Comparison of ENCODE assay signal across 7 cellular contexts in the genomic region with DNA sequence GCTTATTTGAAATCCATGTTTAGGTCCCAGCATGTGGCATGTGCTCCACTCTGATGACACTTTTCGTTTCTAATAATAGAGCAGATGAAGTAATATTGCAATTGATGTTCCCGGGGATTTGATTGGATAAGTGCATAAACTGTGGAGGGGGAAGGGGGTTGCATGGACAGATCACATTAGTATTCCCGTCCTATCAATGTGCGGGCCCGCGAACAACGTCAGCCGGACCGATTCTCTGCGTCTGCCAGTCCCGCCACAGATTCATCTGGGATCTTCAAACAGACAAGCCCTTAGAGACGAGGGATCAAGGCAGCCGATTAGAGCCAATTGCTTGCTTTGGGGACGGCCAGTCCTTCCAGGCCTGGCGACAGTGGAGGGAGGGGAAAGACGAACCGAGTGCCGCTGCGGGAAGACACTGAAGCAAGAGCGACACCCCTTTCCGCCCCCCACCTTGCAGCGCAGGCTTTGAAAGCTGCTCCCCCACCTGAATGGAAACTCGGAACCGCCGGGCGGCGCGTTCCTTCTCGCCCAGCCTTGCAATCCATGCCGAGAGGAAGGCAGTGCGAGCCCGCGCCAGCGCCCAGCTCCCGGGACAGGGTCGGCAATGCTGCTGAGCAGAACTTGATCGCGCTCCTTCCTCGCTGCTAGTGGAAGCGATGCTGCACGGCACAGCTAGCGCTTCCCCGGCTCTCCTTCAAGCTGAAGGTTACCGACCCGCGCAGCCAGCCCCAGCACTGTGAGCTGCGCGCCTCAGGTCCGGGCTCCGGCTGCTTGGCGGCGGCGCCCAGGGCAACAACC. TPM values are rescaled to one million over a fixed set of nuclear protein-coding genes. Genes with fewer than 3 reads are reported as not detected.
DNase-seq lines count a peak whose midpoint lies in the region; ATAC-seq and TF ChIP-seq lines count a peak whose summit lies in the region.

A gene (plus strand): TSS at position 247 of the 798 bp plus-strand sequence. CDS start 610 bp downstream, outside the sequence.

- no peaks in the 10 kb centered on the region for H3K9me3 Mint-ChIP-seq in effector memory CD8-positive, alpha-beta T cell
- peaks cover 0 to 13% (median 0%) of the 10 kb centered on the region in 9 donors for H3K9me3 Mint-ChIP-seq in naive thymus-derived CD8-positive, alpha-beta T cell

- H3K27ac Mint-ChIP-seq in effector memory CD8-positive, alpha-beta T cell, result no peak within 1 kb of the TSS
- H3K27ac Mint-ChIP-seq in naive thymus-derived CD8-positive, alpha-beta T cell, result peak within 1 kb of the TSS in 1 of 10 donors; percentile 52

- no peaks in the 10 kb centered on the region for H3K27me3 ChIP-seq in lung (ENCODE audit: control insufficient read depth, insufficient read depth)
- no peaks in the 10 kb centered on the region for H3K27me3 ChIP-seq in tibial nerve

- H3K4me3 Mint-ChIP-seq in effector memory CD8-positive, alpha-beta T cell, result peak within 1 kb of the TSS in 1 of 2 donors; percentile 40
- H3K4me3 Mint-ChIP-seq in naive thymus-derived CD8-positive, alpha-beta T cell, result peak within 1 kb of the TSS in 4 of 10 donors; percentile 14 to 50 (median 28)

- TF ChIP-seq CTCF in lung (IDR thresholded peaks at IDR 0.05; ENCODE audit: control extremely low read depth, extremely low read depth), result no peak
- TF ChIP-seq CTCF in tibial nerve (IDR thresholded peaks at IDR 0.05), result no peak

- TF ChIP-seq EP300 in tibial nerve (IDR thresholded peaks at IDR 0.05), result no peak

- H3K4me3 ChIP-seq in lung (peak within 1 kb of the TSS; percentile 52), tibial nerve (peak within 1 kb of the TSS; percentile 21 to 46 (median 32))

- 3% methylated on average over 53 of the region's 53 CpGs for WGBS in lung, 2 donors
- WGBS in tibial nerve, 2 donors, result 1 to 5% methylated on average over 19 to 31 of the region's 53 CpGs

- POLR2A ChIA-PET in naive thymus-derived CD8-positive, alpha-beta T cell (lab: Charles Lee), result no interaction called here

- H3K4me1 ChIP-seq in lung (ENCODE audit: control insufficient read depth in 2 of 2, insufficient read depth in 2 of 2, low read length in 2 of 2), result peaks cover 0 to 6% of the 10 kb centered on the region in 2 donors
- H3K4me1 ChIP-seq in tibial nerve, result peaks cover 0 to 18% (median 4%) of the 10 kb centered on the region in 4 donors

- TF ChIP-seq POLR2A in tibial nerve (IDR thresholded peaks at IDR 0.05), result no peak

- H3K36me3 Mint-ChIP-seq in effector memory CD8-positive, alpha-beta T cell (ENCODE audit: insufficient read depth), result no peaks in the 10 kb centered on the region
- H3K36me3 Mint-ChIP-seq in naive thymus-derived CD8-positive, alpha-beta T cell, result peaks cover 0 to 6% (median 0%) of the 10 kb centered on the region in 3 donors

- peaks cover 27 to 38% of the 10 kb centered on the region in 2 donors for H3K27me3 Mint-ChIP-seq in effector memory CD8-positive, alpha-beta T cell
- peaks cover 26 to 40% (median 34%) of the 10 kb centered on the region in 5 donors for H3K27me3 Mint-ChIP-seq in naive thymus-derived CD8-positive, alpha-beta T cell

- DNase-seq in NCI-H345 treated with DMSO at 0.1 percent for 48 hours (lab: John Stamatoyannopoulos, UW; ENCODE audit: unreplicated experiment) (peak; percentile 28), lung (ENCODE audit: low spot score) (no peak), tibial nerve (ENCODE audit: low spot score in 2 of 2) (no peak)
- no peak for DNase-seq in effector memory CD8-positive, alpha-beta T cell
- DNase-seq in naive thymus-derived CD8-positive, alpha-beta T cell, result no peak

- H3K27ac ChIP-seq in lung (ENCODE audit: low read depth in 1 of 2, low read length in 1 of 2), result no peak within 1 kb of the TSS
- H3K27ac ChIP-seq in tibial nerve, result no peak within 1 kb of the TSS

- no peaks in the 10 kb centered on the region for H3K4me1 Mint-ChIP-seq in effector memory CD8-positive, alpha-beta T cell (ENCODE audit: low read depth in 2 of 2)
- peaks cover 2 to 8% (median 5%) of the 10 kb centered on the region in 4 donors for H3K4me1 Mint-ChIP-seq in naive thymus-derived CD8-positive, alpha-beta T cell

- H3K36me3 ChIP-seq in lung (ENCODE audit: control insufficient read depth in 2 of 2, insufficient read depth in 2 of 2, low read length in 2 of 2) (no peaks in the 10 kb centered on the region), tibial nerve (no peaks in the 10 kb centered on the region)

- peaks cover 0 to 2% of the 10 kb centered on the region in 2 donors for H3K9me3 ChIP-seq in lung (ENCODE audit: control insufficient read depth in 2 of 2, insufficient read depth in 1 of 2, low read length in 1 of 2)
- no peaks in the 10 kb centered on the region for H3K9me3 ChIP-seq in tibial nerve

- ATAC-seq in GM21367 (IDR thresholded peaks at IDR 0.05; ENCODE audit: unreplicated experiment), result peak; percentile 43
- peak; percentile 31 for ATAC-seq in effector memory CD8-positive, alpha-beta T cell (replicated peaks)
- peak; percentile 73 for ATAC-seq in lung (ENCODE audit: insufficient read depth, low FRiP score)
- no peak for ATAC-seq in naive thymus-derived CD8-positive, alpha-beta T cell
- no peak for ATAC-seq in GM19324 (IDR thresholded peaks at IDR 0.05; ENCODE audit: low FRiP score, unreplicated experiment)

RNA-seq across cellular contexts. Expression of the gene that starts here (rescaled TPM):
- 1 to 10 TPM; 2.6 to 3.3 TPM for total RNA-seq in lung
- polyA plus RNA-seq in lung, result under 1 TPM; 0.04 to 0.13 TPM
- 1 to 10 TPM in 2 of 4 donors, under 1 TPM in 2; 0.42 to 1.4 (median 0.96) TPM for total RNA-seq in tibial nerve
- total RNA-seq in naive thymus-derived CD8-positive, alpha-beta T cell, result not detected
- not detected for polyA plus RNA-seq in naive thymus-derived CD8-positive, alpha-beta T cell

Comparison
In these comparisons a context has a peak if more than half of its experiments do, and no peak if none do; other contexts are left out.
1. ATAC-seq: peak in GM21367 (single experiment), effector memory CD8-positive, alpha-beta T cell (single experiment) and lung (single experiment); none in naive thymus-derived CD8-positive, alpha-beta T cell (0 of 2) and GM19324 (single experiment).